Comparison of ENCODE assay signal across 22 cellular contexts in genomic region chr5:9263656-9264055, GRCh38.
A peak's percentile ranks its signal among the peaks of the same experiment; 100 is the strongest.
DNase-seq lines count a peak whose midpoint lies in the region; ATAC-seq, FAIRE-seq and TF ChIP-seq lines count a peak whose summit lies in the region.
"Had no signal": no experiment of that assay in that cellular context is flagged by ENCODE, and none has a peak within 500 bp of the region (broad histone marks: within the 10 kb centered on the region; RNA-seq: fewer than 3 reads in every experiment).

No MANE protein-coding gene starts in this region.

- H2BK120ac ChIP-seq in mesenchymal stem cell (ENCODE audit: low read depth, low read length): no peak overlapping the region

- no peak overlapping the region for H3K4ac ChIP-seq in mesenchymal stem cell (ENCODE audit: low read depth in 1 of 2, low read length in 2 of 2)

- H3K4me3 ChIP-seq in HepG2 (replicated peaks in 1 of 3; ENCODE audit: insufficient read depth in 1 of 3, low read depth in 2 of 3, low read length in 3 of 3): no peak overlapping the region
- no peak overlapping the region for H3K4me3 ChIP-seq in right lobe of liver
- no peak overlapping the region for H3K4me3 ChIP-seq in mesenchymal stem cell (ENCODE audit: insufficient read depth in 1 of 2, low read depth in 1 of 2, low read length in 2 of 2)
- H3K4me3 ChIP-seq in smooth muscle cell: no peak overlapping the region
- H3K4me3 ChIP-seq: A549, HAP-1 had no signal

- no peaks in the 10 kb centered on the region for H3K4me1 ChIP-seq in HepG2 (ENCODE audit: insufficient read depth, low read length)
- H3K4me1 ChIP-seq in right lobe of liver: no peaks in the 10 kb centered on the region
- H3K4me1 ChIP-seq in mesenchymal stem cell (ENCODE audit: control insufficient read depth, insufficient read depth, low read depth, low read length): peaks cover 10% of the 10 kb centered on the region
- peaks cover 16% of the 10 kb centered on the region for H3K4me1 ChIP-seq in smooth muscle cell (ENCODE audit: low read depth)
- H3K4me1 ChIP-seq: A549, HAP-1 had no signal

- no peak overlapping the region for H2BK12ac ChIP-seq in mesenchymal stem cell (ENCODE audit: low read length in 2 of 2)

- H2BK5ac ChIP-seq in mesenchymal stem cell (ENCODE audit: low read depth, low read length, poor library complexity, severe bottlenecking): no peak overlapping the region

- no peak overlapping the region for H3K4me3 Mint-ChIP-seq in activated CD4-positive, alpha-beta T cell treated with anti-CD3 and anti-CD28 coated beads for 36 hours
- H3K4me3 Mint-ChIP-seq: CD4-positive, alpha-beta memory T cell had no signal

- POLR2A ChIA-PET in HepG2 (lab: Yijun Ruan, JAX): no interaction called here
- POLR2A ChIA-PET in HEK293T (lab: Yijun Ruan, JAX): no interaction called here
- POLR2A ChIA-PET in activated CD4-positive, alpha-beta T cell treated with anti-CD3 and anti-CD28 coated beads for 36 hours (lab: Charles Lee): no interaction called here

- H3K27ac ChIP-seq in HepG2 (ENCODE audit: extremely low read length, insufficient read depth, low read length): no peak overlapping the region
- H3K27ac ChIP-seq in right lobe of liver: no peak overlapping the region
- H3K27ac ChIP-seq in mesenchymal stem cell (ENCODE audit: low read length, poor library complexity, severe bottlenecking): no peak overlapping the region
- peak overlapping the region; percentile 94 for H3K27ac ChIP-seq in smooth muscle cell (ENCODE audit: low read depth)
- H3K27ac ChIP-seq: A549 had no signal

- peaks cover 11% of the 10 kb centered on the region for H3K79me1 ChIP-seq in mesenchymal stem cell (replicated peaks; ENCODE audit: low read length, poor library complexity, severe bottlenecking)

- H3K9ac ChIP-seq in HepG2 (ENCODE audit: insufficient read depth, low read depth, low read length) (no peak overlapping the region), mesenchymal stem cell (ENCODE audit: low read length) (no peak overlapping the region), smooth muscle cell (ENCODE audit: low read depth) (no peak overlapping the region)

- no peak overlapping the region for H3K27ac Mint-ChIP-seq in activated CD4-positive, alpha-beta T cell treated with anti-CD3 and anti-CD28 coated beads for 36 hours
- H3K27ac Mint-ChIP-seq: CD4-positive, alpha-beta memory T cell had no signal

- ATAC-seq in HepG2: no peak
- ATAC-seq in right lobe of liver: no peak
- ATAC-seq in activated CD4-positive, alpha-beta T cell treated with anti-CD3 and anti-CD28 coated beads for 36 hours: no peak
- ATAC-seq: A549 had no signal

- TF ChIP-seq CTCF in HepG2 (CRISPR knock-in tag; IDR thresholded peaks at IDR 0.05) (no peak), right lobe of liver (IDR thresholded peaks at IDR 0.05) (no peak), smooth muscle cell (IDR thresholded peaks at IDR 0.05; ENCODE audit: borderline replicate concordance, insufficient read depth, poor library complexity, severe bottlenecking) (no peak)

- no peaks in the 10 kb centered on the region for H4K20me1 ChIP-seq in HepG2 (ENCODE audit: insufficient read depth, low read length)
- no peaks in the 10 kb centered on the region for H4K20me1 ChIP-seq in smooth muscle cell (ENCODE audit: low read depth)

- H3K27me3 ChIP-seq in HepG2 (ENCODE audit: control insufficient read depth in 1 of 2, insufficient read depth in 2 of 2, low read length in 2 of 2) (no peaks in the 10 kb centered on the region), right lobe of liver (no peaks in the 10 kb centered on the region), mesenchymal stem cell (ENCODE audit: control insufficient read depth in 1 of 2, insufficient read depth in 1 of 2, low read length in 2 of 2) (no peaks in the 10 kb centered on the region), smooth muscle cell (ENCODE audit: low read depth) (no peaks in the 10 kb centered on the region)

- no peak for TF ChIP-seq POLR2A in HepG2 (IDR thresholded peaks at IDR 0.05; ENCODE audit: insufficient read depth in 1 of 2, low read depth in 2 of 2, low read length in 2 of 2)
- TF ChIP-seq POLR2A in right lobe of liver (IDR thresholded peaks at IDR 0.05): no peak

- H3K9me3 ChIP-seq in HepG2 (ENCODE audit: low read length) (0 out of 2 replicates have a peak, but pooled peaks cover 8% of the 10 kb centered on the region), right lobe of liver (no peaks in the 10 kb centered on the region), mesenchymal stem cell (ENCODE audit: control insufficient read depth, low read length) (no peaks in the 10 kb centered on the region), smooth muscle cell (replicated peaks; ENCODE audit: low read depth) (no peaks in the 10 kb centered on the region)
- H3K9me3 ChIP-seq: A549, HAP-1 had no signal

- H2AK5ac ChIP-seq in mesenchymal stem cell (ENCODE audit: low read length, severe bottlenecking): no peak overlapping the region

- H4K8ac ChIP-seq in mesenchymal stem cell (ENCODE audit: low read length): no peak overlapping the region

- H3K23ac ChIP-seq in mesenchymal stem cell (ENCODE audit: low read length in 2 of 2): no peak overlapping the region

- in situ Hi-C loops in HepG2 (cut with HindIII; ENCODE audit: extremely low pct_ligation_motif_present, low pct_unique_long_range_greater_than_20kb): no loop called here

- H4K91ac ChIP-seq in mesenchymal stem cell (ENCODE audit: low read length): no peak overlapping the region

- no peak for DNase-seq in HepG2 (ENCODE audit: low spot score)
- DNase-seq in right lobe of liver: no peak
- peak; percentile 38 for DNase-seq in fibroblast of gingiva (ENCODE audit: low read depth)
- peak; percentile 35 for DNase-seq in mesenchymal stem cell
- DNase-seq in smooth muscle cell (lab: John Stamatoyannopoulos, UW; ENCODE audit: unreplicated experiment): no peak
- no peak for DNase-seq in HEK293T (ENCODE audit: extremely low spot score)
- DNase-seq in NCI-H510A (lab: John Stamatoyannopoulos, UW): no peak
- DNase-seq in activated CD4-positive, alpha-beta T cell treated with anti-CD3 and anti-CD28 coated beads for 36 hours: no peak
- DNase-seq: 8988T; ACHN; C1 segment of cervical spinal cord; Calu3; CD4-positive, alpha-beta memory T cell; COR-L47; DMS153; DND-41; GOT3 had no signal

- WGBS in HepG2 (ENCODE audit: low lambda C conversion rate): 0% methylated on average over 2 of the region's 2 CpGs
- WGBS in right lobe of liver (ENCODE audit: insufficient coverage, low coverage, low lambda C conversion rate, missing lambda C conversion rate): 84% methylated on average over 2 of the region's 2 CpGs
- 100% methylated on average over 1 of the region's 2 CpGs for WGBS in mesenchymal stem cell
- 100% methylated on average over 2 of the region's 2 CpGs for WGBS in smooth muscle cell (ENCODE audit: low lambda C conversion rate)

- no peaks in the 10 kb centered on the region for H3K36me3 Mint-ChIP-seq in activated CD4-positive, alpha-beta T cell treated with anti-CD3 and anti-CD28 coated beads for 36 hours (ENCODE audit: low read depth)
- H3K36me3 Mint-ChIP-seq: CD4-positive, alpha-beta memory T cell had no signal

- no peak for TF ChIP-seq RAD21 in HepG2 (CRISPR knock-in tag; IDR thresholded peaks at IDR 0.05)

- H3K36me3 ChIP-seq in HepG2 (replicated peaks in 1 of 2; ENCODE audit: control insufficient read depth in 1 of 2, insufficient read depth in 2 of 2, low read length in 2 of 2): no peaks in the 10 kb centered on the region
- H3K36me3 ChIP-seq in right lobe of liver: no peaks in the 10 kb centered on the region
- H3K36me3 ChIP-seq in mesenchymal stem cell (ENCODE audit: control insufficient read depth in 1 of 2, insufficient read depth in 2 of 2, low read depth in 1 of 2, low read length in 2 of 2): no peaks in the 10 kb centered on the region
- no peaks in the 10 kb centered on the region for H3K36me3 ChIP-seq in smooth muscle cell (ENCODE audit: low read depth)
- H3K36me3 ChIP-seq: HAP-1 had no signal

- peaks cover 2% of the 10 kb centered on the region for H3K27me3 Mint-ChIP-seq in activated CD4-positive, alpha-beta T cell treated with anti-CD3 and anti-CD28 coated beads for 36 hours
- H3K27me3 Mint-ChIP-seq: CD4-positive, alpha-beta memory T cell had no signal

- intact Hi-C loops in HepG2 (cut with micrococcal nuclease; ENCODE audit: unreplicated experiment): no loop called here
- intact Hi-C loops in right lobe of liver (cut with DNase I): no loop called here
- intact Hi-C loops in activated CD4-positive, alpha-beta T cell treated with anti-CD3 and anti-CD28 coated beads for 36 hours (cut with DNase I, micrococcal nuclease): no loop called here

- no peaks in the 10 kb centered on the region for H3K4me1 Mint-ChIP-seq in activated CD4-positive, alpha-beta T cell treated with anti-CD3 and anti-CD28 coated beads for 36 hours
- H3K4me1 Mint-ChIP-seq: CD4-positive, alpha-beta memory T cell had no signal

- no peaks in the 10 kb centered on the region for H3K9me3 Mint-ChIP-seq in activated CD4-positive, alpha-beta T cell treated with anti-CD3 and anti-CD28 coated beads for 36 hours (ENCODE audit: low read depth)

- CTCF ChIA-PET in HepG2 (lab: Yijun Ruan, JAX; ENCODE audit: low intra/inter-chr PET ratio, low total read pairs) (no interaction called here), HEK293T (lab: Yijun Ruan, JAX) (no interaction called here)
- CTCF ChIA-PET in activated CD4-positive, alpha-beta T cell treated with anti-CD3 and anti-CD28 coated beads for 36 hours (lab: Charles Lee): no interaction called here

- no peak for FAIRE-seq in HepG2 (lab: Jason Lieb, UNC)
- FAIRE-seq: A549, G401.6, GM12892, H54 had no signal

- TF ChIP-seq EP300 in HepG2 (IDR thresholded peaks at IDR 0.05; ENCODE audit: low read depth in 2 of 2, low read length in 2 of 2) (no peak), HepG2 (CRISPR knock-in tag; IDR thresholded peaks at IDR 0.05; ENCODE audit: borderline replicate concordance) (no peak)

- H2AFZ ChIP-seq in HepG2 (ENCODE audit: low read length): no peak overlapping the region
- H2AFZ ChIP-seq in mesenchymal stem cell (ENCODE audit: low read depth, low read length): no peak overlapping the region
- no peak overlapping the region for H2AFZ ChIP-seq in smooth muscle cell (ENCODE audit: low read depth)

- no TSS peak for BruUV-seq in HepG2 (replicated peaks; lab: Mats Ljungman, UMichigan)

- H3K4me2 ChIP-seq in HepG2 (ENCODE audit: low read depth, low read length): no peak overlapping the region
- no peak overlapping the region for H3K4me2 ChIP-seq in mesenchymal stem cell (ENCODE audit: low read length, poor library complexity, severe bottlenecking)
- no peak overlapping the region for H3K4me2 ChIP-seq in smooth muscle cell
- H3K4me2 ChIP-seq: A549 had no signal

- H2BK15ac ChIP-seq in mesenchymal stem cell (ENCODE audit: low read depth, poor library complexity, severe bottlenecking): no peak overlapping the region

- no peak overlapping the region for H3K18ac ChIP-seq in mesenchymal stem cell (ENCODE audit: low read depth in 1 of 2, low read length in 2 of 2)

- H3F3A ChIP-seq in smooth muscle cell (ENCODE audit: low read depth): peaks cover 12% of the 10 kb centered on the region

- H3K79me2 ChIP-seq in HepG2 (ENCODE audit: insufficient read depth, low read length): no peaks in the 10 kb centered on the region
- peaks cover 12% of the 10 kb centered on the region for H3K79me2 ChIP-seq in smooth muscle cell (ENCODE audit: low read depth)

- H3K14ac ChIP-seq in mesenchymal stem cell (ENCODE audit: low read length in 2 of 2): no peak overlapping the region

TF ChIP-seq in HepG2, 621 proteins besides CTCF, POLR2A, EP300 and RAD21 (continues in another document):
- no peak for TF ChIP-seq ZNF207 (IDR thresholded peaks at IDR 0.05; ENCODE audit: borderline replicate concordance)

TF ChIP-seq in HEK293T, 16 proteins besides CTCF, POLR2A, EP300 and RAD21 (continues in another document):
- no peak for TF ChIP-seq FOXA1 (IDR thresholded peaks at IDR 0.05)

Comparison
In these comparisons a context has a peak if more than half of its experiments do, and no peak if none do; other contexts are left out.
1. DNase-seq: peak in fibroblast of gingiva (single experiment) and mesenchymal stem cell (single experiment); none in HepG2 (single experiment), right lobe of liver (0 of 3), smooth muscle cell (single experiment), HEK293T (single experiment), NCI-H510A (single experiment) and activated CD4-positive, alpha-beta T cell treated with anti-CD3 and anti-CD28 coated beads for 36 hours (single experiment).